27 cellular contexts compared by ENCODE assay signal in genomic region chr3:179056326-179056725, GRCh38.
"Had no signal": no experiment of that assay in that cellular context is flagged by ENCODE, and none has a peak within 500 bp of the region (broad histone marks: within the 10 kb centered on the region; RNA-seq: fewer than 3 reads in every experiment).

No MANE protein-coding gene starts in this region.

- H3K27ac ChIP-seq: body of pancreas, epithelial cell of prostate, esophagus squamous epithelium had no signal

- DNase-seq: activated CD4-positive, alpha-beta memory T cell treated with anti-CD3 and anti-CD28 coated beads for 36 hours; activated CD4-positive, alpha-beta T cell treated with anti-CD3 and anti-CD28 coated beads for 36 hours; activated CD4-positive, alpha-beta T cell treated with anti-CD3 and anti-CD28 coated beads, Interleukin-2, amount 10 ng/mL, durations not matched to agents 24 days and 14 days; activated CD4-positive, CD25-positive, alpha-beta regulatory T cell; activated CD4-positive, CD25-positive, alpha-beta regulatory T cell treated with anti-CD3 and anti-CD28 coated beads, Interleukin-2, amount 50 U/mL, for 72 hours; activated CD8-positive, alpha-beta memory T cell treated with anti-CD3 and anti-CD28 coated beads, Interleukin-2, amount 50 U/mL, for 48 hours; activated CD8-positive, alpha-beta T cell treated with anti-CD3 and anti-CD28 coated beads, Interleukin-2, amount 10 ng/mL, durations not matched to agents 7 days and 5 days; activated gamma-delta T cell; activated naive CD4-positive, alpha-beta T cell; activated naive CD4-positive, alpha-beta T cell treated with anti-CD3 and anti-CD28 coated beads, Interleukin-2, amount 10 ng/mL, durations not matched to agents 7 days and 5 days; activated naive CD8-positive, alpha-beta T cell treated with anti-CD3 and anti-CD28 coated beads, Interleukin-2, amount 10 ng/mL, durations not matched to agents 7 days and 5 days; activated T-cell treated with anti-CD3 and anti-CD28 coated beads for 4 hours; activated T-cell treated with anti-CD3 and anti-CD28 coated beads, Interleukin-2, amount 50 U/mL, for 24 hours; activated T-cell treated with anti-CD3 and anti-CD28 coated beads, Interleukin-2, amount 50 U/mL, for 72 hours; amniotic stem cell; anterior cingulate cortex; body of pancreas; caudate nucleus; cortex of kidney; effector CD8-positive, alpha-beta T cell; esophagus squamous epithelium; head of caudate nucleus; T-helper 1 cell; T-helper 17 cell had no signal

- H3K4me1 ChIP-seq: body of pancreas, esophagus squamous epithelium had no signal

- H3K4me3 ChIP-seq: body of pancreas, esophagus squamous epithelium had no signal

- H3K27me3 ChIP-seq: body of pancreas, esophagus squamous epithelium had no signal

- H3K27me3 Mint-ChIP-seq: activated CD4-positive, alpha-beta memory T cell treated with anti-CD3 and anti-CD28 coated beads for 36 hours; activated CD4-positive, alpha-beta T cell treated with anti-CD3 and anti-CD28 coated beads for 36 hours; activated CD4-positive, alpha-beta T cell treated with anti-CD3 and anti-CD28 coated beads, Interleukin-2, amount 10 ng/mL, durations not matched to agents 24 days and 14 days; activated naive CD4-positive, alpha-beta T cell treated with anti-CD3 and anti-CD28 coated beads, Interleukin-2, amount 10 ng/mL, durations not matched to agents 7 days and 5 days; activated naive CD8-positive, alpha-beta T cell treated with anti-CD3 and anti-CD28 coated beads, Interleukin-2, amount 10 ng/mL, durations not matched to agents 7 days and 5 days; activated T-cell treated with anti-CD3 and anti-CD28 coated beads, Interleukin-2, amount 50 U/mL, for 24 hours; T-helper 17 cell had no signal

- H3K9me3 Mint-ChIP-seq: activated naive CD4-positive, alpha-beta T cell treated with anti-CD3 and anti-CD28 coated beads, Interleukin-2, amount 10 ng/mL, durations not matched to agents 7 days and 5 days had no signal

- H3K27ac Mint-ChIP-seq: activated CD4-positive, alpha-beta memory T cell treated with anti-CD3 and anti-CD28 coated beads for 36 hours; activated CD4-positive, alpha-beta T cell treated with anti-CD3 and anti-CD28 coated beads for 36 hours; activated CD4-positive, alpha-beta T cell treated with anti-CD3 and anti-CD28 coated beads, Interleukin-2, amount 10 ng/mL, durations not matched to agents 24 days and 14 days; activated CD8-positive, alpha-beta T cell treated with anti-CD3 and anti-CD28 coated beads, Interleukin-2, amount 10 ng/mL, durations not matched to agents 7 days and 5 days; activated naive CD4-positive, alpha-beta T cell treated with anti-CD3 and anti-CD28 coated beads, Interleukin-2, amount 10 ng/mL, durations not matched to agents 7 days and 5 days; activated naive CD8-positive, alpha-beta T cell treated with anti-CD3 and anti-CD28 coated beads, Interleukin-2, amount 10 ng/mL, durations not matched to agents 7 days and 5 days; activated T-cell treated with anti-CD3 and anti-CD28 coated beads, Interleukin-2, amount 50 U/mL, for 24 hours; activated T-cell treated with anti-CD3 and anti-CD28 coated beads, Interleukin-2, amount 50 U/mL, for 72 hours; T-helper 17 cell; T-helper 2 cell treated with Interferon-gamma antibody and Interleukin-4, amounts not matched to agents 5 μg/mL and 100 μg/mL, for 36 hours had no signal

- H3K9me3 ChIP-seq: body of pancreas, esophagus squamous epithelium had no signal

- H3K4me3 Mint-ChIP-seq: activated CD4-positive, alpha-beta memory T cell treated with anti-CD3 and anti-CD28 coated beads for 36 hours; activated CD4-positive, alpha-beta T cell treated with anti-CD3 and anti-CD28 coated beads for 36 hours; activated CD4-positive, alpha-beta T cell treated with anti-CD3 and anti-CD28 coated beads, Interleukin-2, amount 10 ng/mL, durations not matched to agents 24 days and 14 days; activated CD8-positive, alpha-beta T cell treated with anti-CD3 and anti-CD28 coated beads, Interleukin-2, amount 10 ng/mL, durations not matched to agents 7 days and 5 days; activated naive CD4-positive, alpha-beta T cell treated with anti-CD3 and anti-CD28 coated beads, Interleukin-2, amount 10 ng/mL, durations not matched to agents 7 days and 5 days; activated naive CD8-positive, alpha-beta T cell treated with anti-CD3 and anti-CD28 coated beads, Interleukin-2, amount 10 ng/mL, durations not matched to agents 7 days and 5 days; activated T-cell treated with anti-CD3 and anti-CD28 coated beads, Interleukin-2, amount 50 U/mL, for 24 hours; activated T-cell treated with anti-CD3 and anti-CD28 coated beads, Interleukin-2, amount 50 U/mL, for 72 hours; T-helper 17 cell; T-helper 2 cell treated with Interferon-gamma antibody and Interleukin-4, amounts not matched to agents 5 μg/mL and 100 μg/mL, for 36 hours had no signal

- ATAC-seq: activated CD4-positive, alpha-beta T cell treated with anti-CD3 and anti-CD28 coated beads for 36 hours; activated CD8-positive, alpha-beta T cell treated with anti-CD3 and anti-CD28 coated beads, Interleukin-2, amount 10 ng/mL, durations not matched to agents 7 days and 5 days; activated naive CD4-positive, alpha-beta T cell treated with anti-CD3 and anti-CD28 coated beads, Interleukin-2, amount 50 U/mL, for 72 hours; activated T-cell treated with anti-CD3 and anti-CD28 coated beads, Interleukin-2, amount 50 U/mL, for 72 hours; body of pancreas; T-helper 17 cell had no signal
